1 cellular context compared by ENCODE assay signal in genomic region chr7:140924821-140925421, GRCh38.
TF ChIP-seq lines count a peak whose summit lies in the region.

Gene BRAF, minus strand, starts transcription at chr7:140924929. Its CDS starts 226 bp downstream, at chr7:140924703.

TF ChIP-seq in HepG2, 621 proteins besides CTCF, POLR2A, EP300 and RAD21 (continued from another document and continues in another):
- TF ChIP-seq RERE (CRISPR knock-in tag; IDR thresholded peaks at IDR 0.05; ENCODE audit: low read depth) (no peak), TFDP1 (CRISPR knock-in tag; IDR thresholded peaks at IDR 0.05; ENCODE audit: borderline replicate concordance) (peak; percentile 42; the same call in 1 of the 2 replicates), SOX13 (IDR thresholded peaks at IDR 0.05) (no peak), SOX13 (CRISPR knock-in tag; conservative IDR thresholded peaks at IDR 0.05 in 1 of 2, IDR thresholded peaks at IDR 0.05 in 1 of 2) (no peak), ZNF274 (CRISPR knock-in tag; IDR thresholded peaks at IDR 0.05) (0 out of 2 replicates have a peak, but pooled peaks have one; percentile 20), CBFB (CRISPR knock-in tag; IDR thresholded peaks at IDR 0.05) (0 out of 2 replicates have a peak, but pooled peaks have one; percentile 19), TBX3 (IDR thresholded peaks at IDR 0.05; ENCODE audit: borderline replicate concordance) (no peak), NCOR1 (IDR thresholded peaks at IDR 0.05; ENCODE audit: borderline replicate concordance, low read length) (no peak), KDM6A (CRISPR knock-in tag; IDR thresholded peaks at IDR 0.05; ENCODE audit: low read depth) (no peak), ZNF329 (CRISPR knock-in tag; IDR thresholded peaks at IDR 0.05; ENCODE audit: low read depth) (0 out of 2 replicates have a peak, but pooled peaks have one; percentile 32), MZF1 (CRISPR knock-in tag; IDR thresholded peaks at IDR 0.05; ENCODE audit: borderline replicate concordance) (no peak), MYC (CRISPR knock-in tag; IDR thresholded peaks at IDR 0.05; ENCODE audit: borderline replicate concordance) (no peak; the same call in 1 of the 2 replicates), ZNF414 (CRISPR knock-in tag; IDR thresholded peaks at IDR 0.05) (no peak; the same call in 1 of the 2 replicates), MYPOP (CRISPR knock-in tag; IDR thresholded peaks at IDR 0.05) (peak; percentile 41; the same call in 1 of the 2 replicates), ZNF777 (CRISPR knock-in tag; IDR thresholded peaks at IDR 0.05) (no peak; the same call in 1 of the 2 replicates), TEAD2 (CRISPR knock-in tag; IDR thresholded peaks at IDR 0.05) (no peak), MIXL1 (CRISPR knock-in tag; IDR thresholded peaks at IDR 0.05) (no peak), KIAA2018 (CRISPR knock-in tag; IDR thresholded peaks at IDR 0.05; ENCODE audit: borderline replicate concordance) (no peak), ZNF543 (CRISPR knock-in tag; IDR thresholded peaks at IDR 0.05) (no peak), ISX (CRISPR knock-in tag; conservative IDR thresholded peaks at IDR 0.05) (no peak), GABPA (IDR thresholded peaks at IDR 0.05; ENCODE audit: low read depth, low read length) (no peak), GABPA (CRISPR knock-in tag; IDR thresholded peaks at IDR 0.05; ENCODE audit: low read depth) (peak; percentile 34; the same call in 1 of the 2 replicates), ZNF230 (CRISPR knock-in tag; IDR thresholded peaks at IDR 0.05) (no peak), TCF7 (IDR thresholded peaks at IDR 0.05; ENCODE audit: low read depth) (no peak), BATF2 (CRISPR knock-in tag; IDR thresholded peaks at IDR 0.05) (no peak), PPARG (CRISPR knock-in tag; conservative IDR thresholded peaks at IDR 0.05) (no peak), TMF1 (CRISPR knock-in tag; IDR thresholded peaks at IDR 0.05; ENCODE audit: low read depth) (no peak), BCLAF1 (IDR thresholded peaks at IDR 0.05) (no peak), KLF11 (CRISPR knock-in tag; IDR thresholded peaks at IDR 0.05) (peak; percentile 38; the same call in 1 of the 2 replicates), ZNF792 (CRISPR knock-in tag; IDR thresholded peaks at IDR 0.05) (peak; percentile 40; the same call in 1 of the 2 replicates), ARID5B (CRISPR knock-in tag; IDR thresholded peaks at IDR 0.05) (peak; percentile 27; the same call in 1 of the 2 replicates), CEBPG (CRISPR knock-in tag; IDR thresholded peaks at IDR 0.05) (peak; percentile 46)
